Comparison of ENCODE assay signal across 21 cellular contexts in the genomic region with DNA sequence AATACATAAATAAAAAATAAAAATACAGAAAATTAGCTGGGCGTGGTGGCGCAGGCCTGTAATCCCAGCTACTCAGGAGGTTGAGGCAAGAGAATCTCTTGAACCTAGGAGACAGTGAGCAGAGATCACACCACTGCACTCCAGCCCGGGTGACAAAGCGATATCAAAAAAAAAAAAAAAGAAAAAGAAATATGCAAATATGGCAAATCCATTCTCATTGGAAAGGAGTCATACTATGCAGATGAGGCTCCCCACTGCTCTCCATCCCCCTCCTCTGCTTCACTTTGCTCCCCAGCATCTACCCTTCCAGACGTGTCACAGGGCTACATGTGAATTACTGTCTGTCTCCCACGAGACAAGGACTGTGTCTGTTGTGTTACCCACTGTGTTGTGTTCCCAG.
"Had no signal": no experiment of that assay in that cellular context is flagged by ENCODE, and none has a peak within 500 bp of the region (broad histone marks: within the 10 kb centered on the region; RNA-seq: fewer than 3 reads in every experiment).

No MANE protein-coding gene starts in this region.

- FAIRE-seq: colon, endometrium had no signal

- H3K36me3 ChIP-seq: ascending aorta, breast epithelium, esophagus muscularis mucosa, lower lobe of right lung, neural progenitor cell, ovary, tibial artery had no signal

- H3K4me3 ChIP-seq: ascending aorta, breast epithelium, esophagus muscularis mucosa, lower lobe of right lung, neural progenitor cell, ovary, tibial artery had no signal

- H3K4me2 ChIP-seq: neural progenitor cell had no signal

- H3K9me3 ChIP-seq: lower lobe of right lung, ovary had no signal

- H3K27me3 ChIP-seq: ascending aorta, breast epithelium, neural progenitor cell, ovary had no signal

- H3K9ac ChIP-seq: neural progenitor cell had no signal

- DNase-seq: activated CD4-positive, alpha-beta T cell treated with anti-CD3 and anti-CD28 coated beads for 1 hour; activated CD4-positive, alpha-beta T cell treated with anti-CD3 and anti-CD28 coated beads, Interleukin-2, amount 50 U/mL, for 4 hours; activated naive CD4-positive, alpha-beta T cell treated with anti-CD3 and anti-CD28 coated beads for 36 hours; activated naive CD8-positive, alpha-beta T cell treated with anti-CD3 and anti-CD28 coated beads, Interleukin-2, amount 50 U/mL, for 24 hours; kidney glomerular epithelial cell; lower lobe of right lung; midbrain; ovary; stimulated activated CD4-positive, alpha-beta T cell treated with anti-CD3 and anti-CD28 coated beads, Interleukin-2, amount 100 ng/mL, for 48 hours; T-helper 1 cell; T1000; tibial artery had no signal

- H2AFZ ChIP-seq: neural progenitor cell had no signal

- H3K4me1 ChIP-seq: ascending aorta had no signal

- H3K27ac ChIP-seq: ascending aorta, esophagus muscularis mucosa, neural progenitor cell, ovary, tibial artery had no signal

- ATAC-seq: activated naive CD8-positive, alpha-beta T cell treated with anti-CD3 and anti-CD28 coated beads, Interleukin-2, amount 50 U/mL, for 24 hours; activated T-helper 17 cell treated with anti-CD3 and anti-CD28 coated beads, Interleukin-2, amount 50 U/mL, for 72 hours; lower lobe of right lung; SK-N-SH treated with all-trans-retinoic acid at 6 μM for 48 hours; stimulated activated memory B cell treated with anti-CD40 and anti-IgM and Interleukin-4, amounts not matched to agents 10 μg/mL and 1 μg/mL and 100 μg/mL, for 72 hours had no signal
